ENCODE assay signal across 1 cellular context in the genomic region with DNA sequence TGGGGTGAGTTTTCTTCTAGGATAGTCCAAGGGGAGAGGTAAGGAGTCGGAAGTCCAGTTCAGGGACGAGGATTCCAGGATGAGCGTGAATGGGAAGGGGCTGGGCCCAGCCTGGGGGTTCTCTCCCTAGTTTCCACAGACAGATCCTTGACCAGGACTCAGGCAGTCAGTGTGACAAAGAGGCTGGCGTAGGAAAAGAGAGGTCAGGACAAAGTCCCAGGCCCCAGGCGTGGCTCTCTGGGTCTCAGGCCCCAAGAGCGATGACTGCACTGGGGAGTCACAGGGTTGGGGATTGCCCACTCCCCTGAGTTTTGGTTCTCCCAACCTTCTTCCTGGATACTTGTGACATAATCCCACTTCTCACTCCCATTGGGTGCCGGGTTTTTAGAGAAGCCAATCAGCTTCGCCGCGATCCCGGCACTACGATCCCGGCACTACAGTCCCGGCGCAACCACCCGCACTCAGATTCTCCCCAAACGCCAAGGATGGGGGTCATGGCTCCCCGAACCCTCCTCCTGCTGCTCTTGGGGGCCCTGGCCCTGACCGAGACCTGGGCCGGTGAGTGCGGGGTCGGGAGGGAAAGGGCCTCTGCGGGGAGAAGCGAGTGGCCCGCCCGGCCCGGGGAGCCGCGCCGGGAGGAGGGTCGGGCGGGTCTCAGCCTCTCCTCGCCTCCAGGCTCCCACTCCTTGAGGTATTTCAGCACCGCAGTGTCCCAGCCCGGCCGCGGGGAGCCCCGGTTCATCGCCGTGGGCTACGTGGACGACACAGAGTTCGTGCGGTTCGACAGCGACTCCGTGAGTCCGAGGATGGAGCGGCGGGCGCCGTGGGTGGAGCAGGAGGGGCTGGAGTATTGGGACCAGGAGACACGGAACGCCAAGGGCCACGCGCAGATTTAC.
TF ChIP-seq lines count a peak whose summit lies in the region.

No MANE protein-coding gene starts in this region.

TF ChIP-seq in HepG2, 621 proteins besides CTCF, POLR2A, EP300 and RAD21 (continued from another document and continues in another):
- TF ChIP-seq, protein P1, sequence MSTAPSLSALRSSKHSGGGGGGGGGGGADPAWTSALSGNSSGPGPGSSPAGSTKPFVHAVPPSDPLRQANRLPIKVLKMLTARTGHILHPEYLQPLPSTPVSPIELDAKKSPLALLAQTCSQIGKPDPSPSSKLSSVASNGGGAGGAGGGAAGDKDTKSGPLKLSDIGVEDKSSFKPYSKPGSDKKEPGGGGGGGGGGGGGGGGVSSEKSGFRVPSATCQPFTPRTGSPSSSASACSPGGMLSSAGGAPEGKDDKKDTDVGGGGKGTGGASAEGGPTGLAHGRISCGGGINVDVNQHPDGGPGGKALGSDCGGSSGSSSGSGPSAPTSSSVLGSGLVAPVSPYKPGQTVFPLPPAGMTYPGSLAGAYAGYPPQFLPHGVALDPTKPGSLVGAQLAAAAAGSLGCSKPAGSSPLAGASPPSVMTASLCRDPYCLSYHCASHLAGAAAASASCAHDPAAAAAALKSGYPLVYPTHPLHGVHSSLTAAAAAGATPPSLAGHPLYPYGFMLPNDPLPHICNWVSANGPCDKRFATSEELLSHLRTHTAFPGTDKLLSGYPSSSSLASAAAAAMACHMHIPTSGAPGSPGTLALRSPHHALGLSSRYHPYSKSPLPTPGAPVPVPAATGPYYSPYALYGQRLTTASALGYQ (CRISPR knock-in tag; IDR thresholded peaks at IDR 0.05): no peak; the same call in 1 of the 2 replicates
- TF ChIP-seq ZNF446 (CRISPR knock-in tag; IDR thresholded peaks at IDR 0.05) (peak; percentile 68; the same call in 1 of the 2 replicates), FOXA3 (CRISPR knock-in tag; IDR thresholded peaks at IDR 0.05) (no peak), KDM6A (CRISPR knock-in tag; IDR thresholded peaks at IDR 0.05; ENCODE audit: low read depth) (no peak), TOE1 (CRISPR knock-in tag; IDR thresholded peaks at IDR 0.05) (no peak), MXD4 (CRISPR knock-in tag; IDR thresholded peaks at IDR 0.05) (peak; percentile 64; the same call in 1 of the 2 replicates), ELF3 (CRISPR knock-in tag; IDR thresholded peaks at IDR 0.05) (no peak), ZNF816 (CRISPR knock-in tag; IDR thresholded peaks at IDR 0.05; ENCODE audit: borderline replicate concordance) (no peak), SP1 (IDR thresholded peaks at IDR 0.05) (no peak), SP1 (CRISPR knock-in tag; IDR thresholded peaks at IDR 0.05) (no peak), ZNF160 (CRISPR knock-in tag; IDR thresholded peaks at IDR 0.05) (peak; percentile 37; the same call in 1 of the 2 replicates), YY1 (IDR thresholded peaks at IDR 0.05; ENCODE audit: insufficient read depth, insufficient replicate concordance, low read depth, low read length) (peak; percentile 18), STAG1 (CRISPR knock-in tag; IDR thresholded peaks at IDR 0.05) (peak; percentile 49), ZNF232 (CRISPR knock-in tag; IDR thresholded peaks at IDR 0.05; ENCODE audit: borderline replicate concordance) (no peak), ZNF746 (CRISPR knock-in tag; IDR thresholded peaks at IDR 0.05) (no peak), RFX1 (IDR thresholded peaks at IDR 0.05) (no peak), ETV5 (CRISPR knock-in tag; IDR thresholded peaks at IDR 0.05; ENCODE audit: borderline replicate concordance) (peak; percentile 22; the same call in 1 of the 2 replicates), ZNF598 (CRISPR knock-in tag; IDR thresholded peaks at IDR 0.05; ENCODE audit: borderline replicate concordance) (peak; percentile 89), ZNF543 (CRISPR knock-in tag; IDR thresholded peaks at IDR 0.05) (no peak), ZKSCAN5 (CRISPR knock-in tag; IDR thresholded peaks at IDR 0.05) (no peak), ZNF484 (CRISPR knock-in tag; IDR thresholded peaks at IDR 0.05; ENCODE audit: borderline replicate concordance, low read depth) (peak; percentile 42; the same call in 1 of the 2 replicates), KDM5A (IDR thresholded peaks at IDR 0.05; ENCODE audit: borderline replicate concordance, low read length) (no peak), HIVEP1 (CRISPR knock-in tag; IDR thresholded peaks at IDR 0.05) (peak; percentile 77), ZNF577 (CRISPR knock-in tag; IDR thresholded peaks at IDR 0.05; ENCODE audit: borderline replicate concordance, low read depth) (no peak), ZNF17 (CRISPR knock-in tag; IDR thresholded peaks at IDR 0.05) (no peak)
- TF ChIP-seq, protein P2, sequence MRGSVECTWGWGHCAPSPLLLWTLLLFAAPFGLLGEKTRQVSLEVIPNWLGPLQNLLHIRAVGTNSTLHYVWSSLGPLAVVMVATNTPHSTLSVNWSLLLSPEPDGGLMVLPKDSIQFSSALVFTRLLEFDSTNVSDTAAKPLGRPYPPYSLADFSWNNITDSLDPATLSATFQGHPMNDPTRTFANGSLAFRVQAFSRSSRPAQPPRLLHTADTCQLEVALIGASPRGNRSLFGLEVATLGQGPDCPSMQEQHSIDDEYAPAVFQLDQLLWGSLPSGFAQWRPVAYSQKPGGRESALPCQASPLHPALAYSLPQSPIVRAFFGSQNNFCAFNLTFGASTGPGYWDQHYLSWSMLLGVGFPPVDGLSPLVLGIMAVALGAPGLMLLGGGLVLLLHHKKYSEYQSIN (CRISPR knock-in tag; IDR thresholded peaks at IDR 0.05; ENCODE audit: borderline replicate concordance): no peak
- TF ChIP-seq, protein P3, sequence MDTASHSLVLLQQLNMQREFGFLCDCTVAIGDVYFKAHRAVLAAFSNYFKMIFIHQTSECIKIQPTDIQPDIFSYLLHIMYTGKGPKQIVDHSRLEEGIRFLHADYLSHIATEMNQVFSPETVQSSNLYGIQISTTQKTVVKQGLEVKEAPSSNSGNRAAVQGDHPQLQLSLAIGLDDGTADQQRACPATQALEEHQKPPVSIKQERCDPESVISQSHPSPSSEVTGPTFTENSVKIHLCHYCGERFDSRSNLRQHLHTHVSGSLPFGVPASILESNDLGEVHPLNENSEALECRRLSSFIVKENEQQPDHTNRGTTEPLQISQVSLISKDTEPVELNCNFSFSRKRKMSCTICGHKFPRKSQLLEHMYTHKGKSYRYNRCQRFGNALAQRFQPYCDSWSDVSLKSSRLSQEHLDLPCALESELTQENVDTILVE (CRISPR knock-in tag; IDR thresholded peaks at IDR 0.05): 0 out of 2 replicates have a peak, but pooled peaks have one; percentile 47
- TF ChIP-seq, protein P4, sequence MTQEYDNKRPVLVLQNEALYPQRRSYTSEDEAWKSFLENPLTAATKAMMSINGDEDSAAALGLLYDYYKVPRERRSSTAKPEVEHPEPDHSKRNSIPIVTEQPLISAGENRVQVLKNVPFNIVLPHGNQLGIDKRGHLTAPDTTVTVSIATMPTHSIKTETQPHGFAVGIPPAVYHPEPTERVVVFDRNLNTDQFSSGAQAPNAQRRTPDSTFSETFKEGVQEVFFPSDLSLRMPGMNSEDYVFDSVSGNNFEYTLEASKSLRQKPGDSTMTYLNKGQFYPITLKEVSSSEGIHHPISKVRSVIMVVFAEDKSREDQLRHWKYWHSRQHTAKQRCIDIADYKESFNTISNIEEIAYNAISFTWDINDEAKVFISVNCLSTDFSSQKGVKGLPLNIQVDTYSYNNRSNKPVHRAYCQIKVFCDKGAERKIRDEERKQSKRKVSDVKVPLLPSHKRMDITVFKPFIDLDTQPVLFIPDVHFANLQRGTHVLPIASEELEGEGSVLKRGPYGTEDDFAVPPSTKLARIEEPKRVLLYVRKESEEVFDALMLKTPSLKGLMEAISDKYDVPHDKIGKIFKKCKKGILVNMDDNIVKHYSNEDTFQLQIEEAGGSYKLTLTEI (CRISPR knock-in tag; conservative IDR thresholded peaks at IDR 0.05): no peak
- TF ChIP-seq, protein P5, sequence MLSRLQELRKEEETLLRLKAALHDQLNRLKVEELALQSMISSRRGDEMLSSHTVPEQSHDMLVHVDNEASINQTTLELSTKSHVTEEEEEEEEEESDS (CRISPR knock-in tag; IDR thresholded peaks at IDR 0.05; ENCODE audit: borderline replicate concordance): no peak
- TF ChIP-seq, protein P6, sequence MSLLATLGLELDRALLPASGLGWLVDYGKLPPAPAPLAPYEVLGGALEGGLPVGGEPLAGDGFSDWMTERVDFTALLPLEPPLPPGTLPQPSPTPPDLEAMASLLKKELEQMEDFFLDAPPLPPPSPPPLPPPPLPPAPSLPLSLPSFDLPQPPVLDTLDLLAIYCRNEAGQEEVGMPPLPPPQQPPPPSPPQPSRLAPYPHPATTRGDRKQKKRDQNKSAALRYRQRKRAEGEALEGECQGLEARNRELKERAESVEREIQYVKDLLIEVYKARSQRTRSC (CRISPR knock-in tag; IDR thresholded peaks at IDR 0.05; ENCODE audit: low read depth): no peak
- TF ChIP-seq, protein P7, sequence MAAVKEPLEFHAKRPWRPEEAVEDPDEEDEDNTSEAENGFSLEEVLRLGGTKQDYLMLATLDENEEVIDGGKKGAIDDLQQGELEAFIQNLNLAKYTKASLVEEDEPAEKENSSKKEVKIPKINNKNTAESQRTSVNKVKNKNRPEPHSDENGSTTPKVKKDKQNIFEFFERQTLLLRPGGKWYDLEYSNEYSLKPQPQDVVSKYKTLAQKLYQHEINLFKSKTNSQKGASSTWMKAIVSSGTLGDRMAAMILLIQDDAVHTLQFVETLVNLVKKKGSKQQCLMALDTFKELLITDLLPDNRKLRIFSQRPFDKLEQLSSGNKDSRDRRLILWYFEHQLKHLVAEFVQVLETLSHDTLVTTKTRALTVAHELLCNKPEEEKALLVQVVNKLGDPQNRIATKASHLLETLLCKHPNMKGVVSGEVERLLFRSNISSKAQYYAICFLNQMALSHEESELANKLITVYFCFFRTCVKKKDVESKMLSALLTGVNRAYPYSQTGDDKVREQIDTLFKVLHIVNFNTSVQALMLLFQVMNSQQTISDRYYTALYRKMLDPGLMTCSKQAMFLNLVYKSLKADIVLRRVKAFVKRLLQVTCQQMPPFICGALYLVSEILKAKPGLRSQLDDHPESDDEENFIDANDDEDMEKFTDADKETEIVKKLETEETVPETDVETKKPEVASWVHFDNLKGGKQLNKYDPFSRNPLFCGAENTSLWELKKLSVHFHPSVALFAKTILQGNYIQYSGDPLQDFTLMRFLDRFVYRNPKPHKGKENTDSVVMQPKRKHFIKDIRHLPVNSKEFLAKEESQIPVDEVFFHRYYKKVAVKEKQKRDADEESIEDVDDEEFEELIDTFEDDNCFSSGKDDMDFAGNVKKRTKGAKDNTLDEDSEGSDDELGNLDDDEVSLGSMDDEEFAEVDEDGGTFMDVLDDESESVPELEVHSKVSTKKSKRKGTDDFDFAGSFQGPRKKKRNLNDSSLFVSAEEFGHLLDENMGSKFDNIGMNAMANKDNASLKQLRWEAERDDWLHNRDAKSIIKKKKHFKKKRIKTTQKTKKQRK (IDR thresholded peaks at IDR 0.05; ENCODE audit: low read length): no peak
- TF ChIP-seq, protein P8, sequence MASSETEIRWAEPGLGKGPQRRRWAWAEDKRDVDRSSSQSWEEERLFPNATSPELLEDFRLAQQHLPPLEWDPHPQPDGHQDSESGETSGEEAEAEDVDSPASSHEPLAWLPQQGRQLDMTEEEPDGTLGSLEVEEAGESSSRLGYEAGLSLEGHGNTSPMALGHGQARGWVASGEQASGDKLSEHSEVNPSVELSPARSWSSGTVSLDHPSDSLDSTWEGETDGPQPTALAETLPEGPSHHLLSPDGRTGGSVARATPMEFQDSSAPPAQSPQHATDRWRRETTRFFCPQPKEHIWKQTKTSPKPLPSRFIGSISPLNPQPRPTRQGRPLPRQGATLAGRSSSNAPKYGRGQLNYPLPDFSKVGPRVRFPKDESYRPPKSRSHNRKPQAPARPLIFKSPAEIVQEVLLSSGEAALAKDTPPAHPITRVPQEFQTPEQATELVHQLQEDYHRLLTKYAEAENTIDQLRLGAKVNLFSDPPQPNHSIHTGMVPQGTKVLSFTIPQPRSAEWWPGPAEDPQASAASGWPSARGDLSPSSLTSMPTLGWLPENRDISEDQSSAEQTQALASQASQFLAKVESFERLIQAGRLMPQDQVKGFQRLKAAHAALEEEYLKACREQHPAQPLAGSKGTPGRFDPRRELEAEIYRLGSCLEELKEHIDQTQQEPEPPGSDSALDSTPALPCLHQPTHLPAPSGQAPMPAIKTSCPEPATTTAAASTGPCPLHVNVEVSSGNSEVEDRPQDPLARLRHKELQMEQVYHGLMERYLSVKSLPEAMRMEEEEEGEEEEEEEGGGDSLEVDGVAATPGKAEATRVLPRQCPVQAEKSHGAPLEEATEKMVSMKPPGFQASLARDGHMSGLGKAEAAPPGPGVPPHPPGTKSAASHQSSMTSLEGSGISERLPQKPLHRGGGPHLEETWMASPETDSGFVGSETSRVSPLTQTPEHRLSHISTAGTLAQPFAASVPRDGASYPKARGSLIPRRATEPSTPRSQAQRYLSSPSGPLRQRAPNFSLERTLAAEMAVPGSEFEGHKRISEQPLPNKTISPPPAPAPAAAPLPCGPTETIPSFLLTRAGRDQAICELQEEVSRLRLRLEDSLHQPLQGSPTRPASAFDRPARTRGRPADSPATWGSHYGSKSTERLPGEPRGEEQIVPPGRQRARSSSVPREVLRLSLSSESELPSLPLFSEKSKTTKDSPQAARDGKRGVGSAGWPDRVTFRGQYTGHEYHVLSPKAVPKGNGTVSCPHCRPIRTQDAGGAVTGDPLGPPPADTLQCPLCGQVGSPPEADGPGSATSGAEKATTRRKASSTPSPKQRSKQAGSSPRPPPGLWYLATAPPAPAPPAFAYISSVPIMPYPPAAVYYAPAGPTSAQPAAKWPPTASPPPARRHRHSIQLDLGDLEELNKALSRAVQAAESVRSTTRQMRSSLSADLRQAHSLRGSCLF (CRISPR knock-in tag; IDR thresholded peaks at IDR 0.05; ENCODE audit: borderline replicate concordance): peak; percentile 32; the same call in 1 of the 2 replicates
- TF ChIP-seq, protein P9, sequence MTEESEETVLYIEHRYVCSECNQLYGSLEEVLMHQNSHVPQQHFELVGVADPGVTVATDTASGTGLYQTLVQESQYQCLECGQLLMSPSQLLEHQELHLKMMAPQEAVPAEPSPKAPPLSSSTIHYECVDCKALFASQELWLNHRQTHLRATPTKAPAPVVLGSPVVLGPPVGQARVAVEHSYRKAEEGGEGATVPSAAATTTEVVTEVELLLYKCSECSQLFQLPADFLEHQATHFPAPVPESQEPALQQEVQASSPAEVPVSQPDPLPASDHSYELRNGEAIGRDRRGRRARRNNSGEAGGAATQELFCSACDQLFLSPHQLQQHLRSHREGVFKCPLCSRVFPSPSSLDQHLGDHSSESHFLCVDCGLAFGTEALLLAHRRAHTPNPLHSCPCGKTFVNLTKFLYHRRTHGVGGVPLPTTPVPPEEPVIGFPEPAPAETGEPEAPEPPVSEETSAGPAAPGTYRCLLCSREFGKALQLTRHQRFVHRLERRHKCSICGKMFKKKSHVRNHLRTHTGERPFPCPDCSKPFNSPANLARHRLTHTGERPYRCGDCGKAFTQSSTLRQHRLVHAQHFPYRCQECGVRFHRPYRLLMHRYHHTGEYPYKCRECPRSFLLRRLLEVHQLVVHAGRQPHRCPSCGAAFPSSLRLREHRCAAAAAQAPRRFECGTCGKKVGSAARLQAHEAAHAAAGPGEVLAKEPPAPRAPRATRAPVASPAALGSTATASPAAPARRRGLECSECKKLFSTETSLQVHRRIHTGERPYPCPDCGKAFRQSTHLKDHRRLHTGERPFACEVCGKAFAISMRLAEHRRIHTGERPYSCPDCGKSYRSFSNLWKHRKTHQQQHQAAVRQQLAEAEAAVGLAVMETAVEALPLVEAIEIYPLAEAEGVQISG (CRISPR knock-in tag; IDR thresholded peaks at IDR 0.05): peak; percentile 19; the same call in 1 of the 2 replicates
- TF ChIP-seq, protein P10, sequence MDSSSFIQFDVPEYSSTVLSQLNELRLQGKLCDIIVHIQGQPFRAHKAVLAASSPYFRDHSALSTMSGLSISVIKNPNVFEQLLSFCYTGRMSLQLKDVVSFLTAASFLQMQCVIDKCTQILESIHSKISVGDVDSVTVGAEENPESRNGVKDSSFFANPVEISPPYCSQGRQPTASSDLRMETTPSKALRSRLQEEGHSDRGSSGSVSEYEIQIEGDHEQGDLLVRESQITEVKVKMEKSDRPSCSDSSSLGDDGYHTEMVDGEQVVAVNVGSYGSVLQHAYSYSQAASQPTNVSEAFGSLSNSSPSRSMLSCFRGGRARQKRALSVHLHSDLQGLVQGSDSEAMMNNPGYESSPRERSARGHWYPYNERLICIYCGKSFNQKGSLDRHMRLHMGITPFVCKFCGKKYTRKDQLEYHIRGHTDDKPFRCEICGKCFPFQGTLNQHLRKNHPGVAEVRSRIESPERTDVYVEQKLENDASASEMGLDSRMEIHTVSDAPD (CRISPR knock-in tag; IDR thresholded peaks at IDR 0.05): no peak
